ENCODE assay signal across 8 cellular contexts in the genomic region with DNA sequence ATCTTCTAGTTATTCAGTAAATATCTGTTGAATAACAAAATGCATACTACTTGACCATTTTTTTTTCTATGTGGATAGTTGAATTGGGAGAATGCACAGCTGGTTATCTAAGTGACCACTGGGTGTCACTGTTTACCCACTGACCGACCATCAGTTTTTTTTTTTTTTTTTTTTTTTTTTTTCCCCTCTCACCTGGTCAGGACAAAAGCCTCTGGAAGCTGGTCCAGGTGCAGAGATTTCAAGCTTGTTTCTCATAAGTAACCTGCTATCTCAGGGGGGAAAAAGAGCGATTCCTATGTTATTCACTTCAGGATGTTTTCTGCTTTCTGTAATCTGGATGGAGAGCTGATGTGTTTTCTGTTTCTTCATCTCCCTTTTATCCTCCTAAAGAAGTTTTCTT.
DNase-seq lines count a peak whose midpoint lies in the region; ATAC-seq and TF ChIP-seq lines count a peak whose summit lies in the region.

No MANE protein-coding gene starts in this region.

- H3K4me2 ChIP-seq in IMR-90 (ENCODE audit: low read depth, low read length) (no peak overlapping the region), smooth muscle cell (no peak overlapping the region)

- no peak overlapping the region for H2BK5ac ChIP-seq in IMR-90 (ENCODE audit: low read depth, low read length, poor library complexity, severe bottlenecking)

- no peak for ATAC-seq in IMR-90 (ENCODE audit: low read depth)
- ATAC-seq in foreskin keratinocyte: peak; percentile 27
- ATAC-seq in GM21717 (IDR thresholded peaks at IDR 0.05; ENCODE audit: unreplicated experiment): no peak

- TF ChIP-seq RAD21 in IMR-90 (IDR thresholded peaks at IDR 0.05; ENCODE audit: low read length): peak; percentile 69

- no peak overlapping the region for H2BK15ac ChIP-seq in IMR-90 (ENCODE audit: low read depth, low read length)

- H3K36me3 ChIP-seq in IMR-90 (ENCODE audit: control insufficient read depth, insufficient read depth, low read length): no peaks in the 10 kb centered on the region
- H3K36me3 ChIP-seq in smooth muscle cell (ENCODE audit: low read depth): no peaks in the 10 kb centered on the region

- no peak overlapping the region for H2AK9ac ChIP-seq in IMR-90 (replicated peaks; ENCODE audit: low read depth, low read length, poor library complexity)

- DNase-seq in EH (ENCODE audit: low read depth): peak; percentile 19
- peak; percentile 14 for DNase-seq in IMR-90
- peak; percentile 34 for DNase-seq in RPMI8226
- peak in 1 of 2 donors; percentile 33 for DNase-seq in foreskin keratinocyte
- no peak for DNase-seq in smooth muscle cell (lab: John Stamatoyannopoulos, UW; ENCODE audit: unreplicated experiment)
- DNase-seq in activated CD4-positive, alpha-beta T cell treated with anti-CD3 and anti-CD28 coated beads, Interleukin-2, amount 10 ng/mL, durations not matched to agents 7 days and 5 days: no peak
- no peak for DNase-seq in epidermal melanocyte (ENCODE audit: insufficient read length, low spot score)

- no peaks in the 10 kb centered on the region for H3K9me3 ChIP-seq in IMR-90 (ENCODE audit: control insufficient read depth, insufficient read depth, low read length)
- no peaks in the 10 kb centered on the region for H3K9me3 ChIP-seq in smooth muscle cell (replicated peaks; ENCODE audit: low read depth)

- no peaks in the 10 kb centered on the region for H3K27me3 Mint-ChIP-seq in activated CD4-positive, alpha-beta T cell treated with anti-CD3 and anti-CD28 coated beads, Interleukin-2, amount 10 ng/mL, durations not matched to agents 7 days and 5 days

- no peak overlapping the region for H3K27ac Mint-ChIP-seq in activated CD4-positive, alpha-beta T cell treated with anti-CD3 and anti-CD28 coated beads, Interleukin-2, amount 10 ng/mL, durations not matched to agents 7 days and 5 days

- dilution Hi-C loops in IMR-90 (cut with HindIII; ENCODE audit: low sequenced_read_pairs, unreplicated experiment): no loop called here

- CTCF ChIA-PET in IMR-90 (lab: Yijun Ruan, JAX): interaction anchor here (0.6 to 0.8 kb wide), 4 partner anchors 10 to 1569 kb away, joined by 3 to 6 read pairs (median 4); no protein-coding TSS in a partner anchor
- CTCF ChIA-PET in activated CD4-positive, alpha-beta T cell treated with anti-CD3 and anti-CD28 coated beads, Interleukin-2, amount 10 ng/mL, durations not matched to agents 7 days and 5 days (lab: Charles Lee): interaction anchor here (0.6 to 0.9 kb wide), 5 partner anchors 9 to 1336 kb away, joined by 3 to 4 read pairs (median 3); no protein-coding TSS in a partner anchor

- H3K9ac ChIP-seq in IMR-90 (ENCODE audit: low read depth, low read length): no peak overlapping the region
- H3K9ac ChIP-seq in smooth muscle cell (ENCODE audit: low read depth): no peak overlapping the region

- H3K9me1 ChIP-seq in IMR-90 (ENCODE audit: insufficient read depth, low read length): no peaks in the 10 kb centered on the region

- H3K79me1 ChIP-seq in IMR-90 (ENCODE audit: low read depth in 1 of 2, low read length in 2 of 2): no peaks in the 10 kb centered on the region

- H3K27me3 ChIP-seq in IMR-90 (ENCODE audit: control insufficient read depth, insufficient read depth, low read length) (no peaks in the 10 kb centered on the region), foreskin keratinocyte (no peaks in the 10 kb centered on the region), smooth muscle cell (ENCODE audit: low read depth) (no peaks in the 10 kb centered on the region)

- H3K18ac ChIP-seq in IMR-90 (ENCODE audit: low read depth, low read length): no peak overlapping the region

- no CpG with 5 or more reads among the region's 2 CpGs for WGBS in IMR-90 (ENCODE audit: extremely low coverage in 2 of 2, insufficient read length in 1 of 2), 2 experiments
- WGBS in smooth muscle cell (ENCODE audit: low lambda C conversion rate): 14% methylated on average over 2 of the region's 2 CpGs

- no peaks in the 10 kb centered on the region for H3K4me1 Mint-ChIP-seq in activated CD4-positive, alpha-beta T cell treated with anti-CD3 and anti-CD28 coated beads, Interleukin-2, amount 10 ng/mL, durations not matched to agents 7 days and 5 days

- in situ Hi-C loops in IMR-90 (cut with MboI; ENCODE audit: low sequenced_read_pairs): loop anchor here (25.0 kb wide), 1 partner anchor 1953 kb away; no protein-coding TSS in a partner anchor

- H3K4ac ChIP-seq in IMR-90 (ENCODE audit: low read depth, low read length): no peak overlapping the region

- no peaks in the 10 kb centered on the region for H3K36me3 Mint-ChIP-seq in activated CD4-positive, alpha-beta T cell treated with anti-CD3 and anti-CD28 coated beads, Interleukin-2, amount 10 ng/mL, durations not matched to agents 7 days and 5 days (ENCODE audit: low read depth)

- H3K27ac ChIP-seq in IMR-90 (ENCODE audit: insufficient read depth, low read length) (no peak overlapping the region), foreskin keratinocyte (no peak overlapping the region), smooth muscle cell (ENCODE audit: low read depth) (no peak overlapping the region)

- no peak for TF ChIP-seq POLR2A in IMR-90 (IDR thresholded peaks at IDR 0.05; ENCODE audit: low read depth, low read length)

- H4K20me1 ChIP-seq in IMR-90 (ENCODE audit: insufficient read depth, low read length): no peaks in the 10 kb centered on the region
- H4K20me1 ChIP-seq in smooth muscle cell (ENCODE audit: low read depth): no peaks in the 10 kb centered on the region

- no peak overlapping the region for H2BK20ac ChIP-seq in IMR-90 (ENCODE audit: low read depth, low read length)

- no peak overlapping the region for H4K8ac ChIP-seq in IMR-90 (ENCODE audit: low read depth in 2 of 2, low read length in 2 of 2)

- H3K14ac ChIP-seq in IMR-90 (replicated peaks; ENCODE audit: low read depth, low read length): no peak overlapping the region

- H3K9me3 Mint-ChIP-seq in activated CD4-positive, alpha-beta T cell treated with anti-CD3 and anti-CD28 coated beads, Interleukin-2, amount 10 ng/mL, durations not matched to agents 7 days and 5 days: no peaks in the 10 kb centered on the region

- POLR2A ChIA-PET in IMR-90 (lab: Charles Lee; ENCODE audit: unreplicated experiment): no interaction called here
- POLR2A ChIA-PET in activated CD4-positive, alpha-beta T cell treated with anti-CD3 and anti-CD28 coated beads, Interleukin-2, amount 10 ng/mL, durations not matched to agents 7 days and 5 days (lab: Charles Lee): interaction anchor here (0.6 kb wide), 1 partner anchor 76 kb away, joined by 3 read pairs; no protein-coding TSS in a partner anchor

- no peak overlapping the region for H3K4me3 Mint-ChIP-seq in activated CD4-positive, alpha-beta T cell treated with anti-CD3 and anti-CD28 coated beads, Interleukin-2, amount 10 ng/mL, durations not matched to agents 7 days and 5 days

- no peak overlapping the region for H3K56ac ChIP-seq in IMR-90 (ENCODE audit: extremely low read depth, insufficient read depth, low read length)

- no peaks in the 10 kb centered on the region for H3K4me1 ChIP-seq in IMR-90 (ENCODE audit: control insufficient read depth, insufficient read depth, low read length)
- H3K4me1 ChIP-seq in foreskin keratinocyte: no peaks in the 10 kb centered on the region
- H3K4me1 ChIP-seq in smooth muscle cell (ENCODE audit: low read depth): no peaks in the 10 kb centered on the region

- no peak overlapping the region for H4K91ac ChIP-seq in IMR-90 (ENCODE audit: insufficient read depth, low read depth, low read length)

- no TSS peak for BruUV-seq in IMR-90 (replicated peaks; lab: Mats Ljungman, UMichigan)

- intact Hi-C loops in IMR-90 (cut with micrococcal nuclease): no loop called here

- H2AFZ ChIP-seq in IMR-90 (replicated peaks; ENCODE audit: low read length, poor library complexity) (no peak overlapping the region), smooth muscle cell (ENCODE audit: low read depth) (no peak overlapping the region)

- no peak overlapping the region for H4K5ac ChIP-seq in IMR-90 (ENCODE audit: low read depth, low read length)

- H2AK5ac ChIP-seq in IMR-90 (ENCODE audit: low read depth, low read length): no peak overlapping the region

- no peaks in the 10 kb centered on the region for H3K79me2 ChIP-seq in smooth muscle cell (ENCODE audit: low read depth)

- no peaks in the 10 kb centered on the region for H3F3A ChIP-seq in smooth muscle cell (ENCODE audit: low read depth)

- H3K23ac ChIP-seq in IMR-90 (ENCODE audit: low read depth, low read length): no peak overlapping the region

- no peak overlapping the region for H2BK120ac ChIP-seq in IMR-90 (ENCODE audit: low read depth, low read length)

- H3K4me3 ChIP-seq in IMR-90 (ENCODE audit: insufficient read depth, low read depth, low read length): no peak overlapping the region
- no peak overlapping the region for H3K4me3 ChIP-seq in smooth muscle cell

- TF ChIP-seq CTCF in IMR-90 (conservative IDR thresholded peaks at IDR 0.05; ENCODE audit: low read depth, low read length) (peak; percentile 72), foreskin keratinocyte (conservative IDR thresholded peaks at IDR 0.05) (peak; percentile 68), smooth muscle cell (IDR thresholded peaks at IDR 0.05; ENCODE audit: borderline replicate concordance, insufficient read depth, poor library complexity, severe bottlenecking) (peak; percentile 62)

TF ChIP-seq in IMR-90, 13 proteins besides CTCF, POLR2A, EP300 and RAD21:
- no peak for TF ChIP-seq CHD1 (IDR thresholded peaks at IDR 0.05; ENCODE audit: low read depth, low read length)
- peak; percentile 47 for TF ChIP-seq SMC3 (IDR thresholded peaks at IDR 0.05; ENCODE audit: low read depth, low read length)
TF ChIP-seq in IMR-90: peak in this region for 1.

Comparison
In these comparisons a context has a peak if more than half of its experiments do, and no peak if none do; other contexts are left out.
1. DNase-seq: peak in EH (single experiment), IMR-90 (single experiment) and RPMI8226 (single experiment); none in smooth muscle cell (single experiment), activated CD4-positive, alpha-beta T cell treated with anti-CD3 and anti-CD28 coated beads, Interleukin-2, amount 10 ng/mL, durations not matched to agents 7 days and 5 days (single experiment) and epidermal melanocyte (single experiment).
2. Peak in every context shown above with its lines, with median percentiles within 50 percentile points of each other: CTCF ChIP-seq.